Comparison of ENCODE assay signal across 9 cellular contexts in genomic region chr14:76867536-76868452, GRCh38. TPM values are rescaled to one million over a fixed set of nuclear protein-coding genes. Genes with fewer than 3 reads are reported as not detected.
A peak's percentile ranks its signal among the peaks of the same experiment; 100 is the strongest.
DNase-seq lines count a peak whose midpoint lies in the region; ATAC-seq and TF ChIP-seq lines count a peak whose summit lies in the region.
"Had no signal": no experiment of that assay in that cellular context is flagged by ENCODE, and none has a peak within 500 bp of the region (broad histone marks: within the 10 kb centered on the region; RNA-seq: fewer than 3 reads in every experiment).

No MANE protein-coding gene starts in this region.

- no peak overlapping the region for H3K27ac Mint-ChIP-seq in activated naive CD8-positive, alpha-beta T cell treated with anti-CD3 and anti-CD28 coated beads for 36 hours
- no peak overlapping the region for H3K27ac Mint-ChIP-seq in Calu3 (ENCODE audit: unreplicated experiment)

- H3K27me3 Mint-ChIP-seq in activated naive CD8-positive, alpha-beta T cell treated with anti-CD3 and anti-CD28 coated beads for 36 hours = no peaks in the 10 kb centered on the region
- H3K27me3 Mint-ChIP-seq in Calu3 (ENCODE audit: unreplicated experiment) = peaks cover 55% of the 10 kb centered on the region

- H3K9me3 Mint-ChIP-seq in activated naive CD8-positive, alpha-beta T cell treated with anti-CD3 and anti-CD28 coated beads for 36 hours = no peaks in the 10 kb centered on the region
- no peaks in the 10 kb centered on the region for H3K9me3 Mint-ChIP-seq in Calu3 (ENCODE audit: low read depth, unreplicated experiment)

- DNase-seq in GM19238 (ENCODE audit: insufficient read length, low spot score) = peak; percentile 25
- DNase-seq in SKM-1 (lab: John Stamatoyannopoulos, UW; ENCODE audit: unreplicated experiment) = peak; percentile 11
- peak; percentile 24 for DNase-seq in activated naive CD8-positive, alpha-beta T cell treated with anti-CD3 and anti-CD28 coated beads for 36 hours
- DNase-seq in stimulated activated CD4-positive, alpha-beta T cell treated with anti-CD3 and anti-CD28 coated beads, Interleukin-12 subunit alpha, Interleukin-12 subunit beta, amount 100 ng/mL, for 4 hours = peak; percentile 35
- DNase-seq in Calu3 = no peak
- no peak for DNase-seq in middle frontal gyrus (ENCODE audit: extremely low spot score, low spot score)
- DNase-seq: NCI-H1048 had no signal

- no peaks in the 10 kb centered on the region for H3K36me3 Mint-ChIP-seq in activated naive CD8-positive, alpha-beta T cell treated with anti-CD3 and anti-CD28 coated beads for 36 hours
- H3K36me3 Mint-ChIP-seq in Calu3 (ENCODE audit: insufficient read depth, unreplicated experiment) = no peaks in the 10 kb centered on the region

- H3K4me1 Mint-ChIP-seq in activated naive CD8-positive, alpha-beta T cell treated with anti-CD3 and anti-CD28 coated beads for 36 hours = peaks cover 19% of the 10 kb centered on the region
- H3K4me1 Mint-ChIP-seq in Calu3 (ENCODE audit: low read depth, unreplicated experiment) = peaks cover 10% of the 10 kb centered on the region

- TF ChIP-seq CTCF in Calu3 (IDR thresholded peaks at IDR 0.05; ENCODE audit: unreplicated experiment) = no peak

- BruUV-seq in Calu3 (replicated peaks; lab: Mats Ljungman, UMichigan) = no TSS peak

- ATAC-seq in HG03457 (IDR thresholded peaks at IDR 0.05; ENCODE audit: unreplicated experiment) (no peak), HG02852 (IDR thresholded peaks at IDR 0.05; ENCODE audit: unreplicated experiment) (no peak)

- H3K4me3 Mint-ChIP-seq in activated naive CD8-positive, alpha-beta T cell treated with anti-CD3 and anti-CD28 coated beads for 36 hours = no peak overlapping the region
- no peak overlapping the region for H3K4me3 Mint-ChIP-seq in Calu3 (ENCODE audit: low read depth, unreplicated experiment)

- intact Hi-C loops in Calu3 (cut with micrococcal nuclease; ENCODE audit: unreplicated experiment) = loop anchor here (10.0 kb wide), 1 partner anchor 153 kb away; no protein-coding TSS in a partner anchor

- CTCF ChIA-PET in Calu3 (lab: Charles Lee) = interaction anchor here (0.9 kb wide), 1 partner anchor 201 kb away, joined by 3 read pairs; no protein-coding TSS in a partner anchor

RNA-seq across cellular contexts. Expression of gene LRRC74A, which starts 41.6 kb away (rescaled TPM):
- not detected for total RNA-seq in activated naive CD8-positive, alpha-beta T cell treated with anti-CD3 and anti-CD28 coated beads for 36 hours
- not detected in 2 replicates for total RNA-seq in Calu3 (2022)

RNA-seq across cellular contexts. Expression of gene ANGEL1, which starts 55.1 kb away (rescaled TPM):
- 10 to 100 TPM; 14.9 to 17.1 TPM for total RNA-seq in activated naive CD8-positive, alpha-beta T cell treated with anti-CD3 and anti-CD28 coated beads for 36 hours
- 19.8 and 26.3 TPM in 2 replicates for total RNA-seq in Calu3 (2022)

Comparison
In these comparisons a context has a peak if more than half of its experiments do, and no peak if none do; other contexts are left out.
1. DNase-seq: peak in GM19238 (single experiment), SKM-1 (single experiment), activated naive CD8-positive, alpha-beta T cell treated with anti-CD3 and anti-CD28 coated beads for 36 hours (single experiment) and stimulated activated CD4-positive, alpha-beta T cell treated with anti-CD3 and anti-CD28 coated beads, Interleukin-12 subunit alpha, Interleukin-12 subunit beta, amount 100 ng/mL, for 4 hours (single experiment); none in Calu3 (single experiment) and middle frontal gyrus (single experiment).